Comparison of ENCODE assay signal across 11 cellular contexts in genomic region chr10:31004611-31005193, GRCh38. TPM values are rescaled to one million over a fixed set of nuclear protein-coding genes. Genes with fewer than 3 reads are reported as not detected.
DNase-seq lines count a peak whose midpoint lies in the region; FAIRE-seq and TF ChIP-seq lines count a peak whose summit lies in the region.
"Had no signal": no experiment of that assay in that cellular context is flagged by ENCODE, and none has a peak within 500 bp of the region (broad histone marks: within the 10 kb centered on the region; RNA-seq: fewer than 3 reads in every experiment).

No MANE protein-coding gene starts in this region.

- peak; percentile 76 for DNase-seq in LHCN-M2 (ENCODE audit: low read depth)
- DNase-seq in bronchial epithelial cell (ENCODE audit: low read depth), result peak; percentile 88
- peak; percentile 40 for DNase-seq in myocyte (ENCODE audit: low read depth)
- DNase-seq in occipital lobe (lab: John Stamatoyannopoulos, UW), result no peak
- no peak for DNase-seq in putamen (ENCODE audit: low spot score)
- no peak for DNase-seq in germinal center (ENCODE audit: low spot score)
- DNase-seq in NCI-H526 (lab: John Stamatoyannopoulos, UW), result no peak
- DNase-seq: activated CD8-positive, alpha-beta memory T cell treated with anti-CD3 and anti-CD28 coated beads for 24 hours; stimulated activated naive B cell treated with anti-CD40 and anti-IgM and Interleukin-4, amounts not matched to agents 10 μg/mL and 1 μg/mL and 100 μg/mL, for 72 hours had no signal

- no peaks in the 10 kb centered on the region for H3K36me3 ChIP-seq in BLaER1 treated with 17β-estradiol and CSF1 and Interleukin-3, amounts not matched to agents 10 nM and 100 nM
- no peaks in the 10 kb centered on the region for H3K36me3 ChIP-seq in bronchial epithelial cell (ENCODE audit: control insufficient read depth, insufficient read depth, low read length)

- no peak overlapping the region; a peak in 2 of 20 replicates for H3K4me3 ChIP-seq in BLaER1 treated with 17β-estradiol and CSF1 and Interleukin-3, amounts not matched to agents 10 nM and 100 nM
- H3K4me3 ChIP-seq in bronchial epithelial cell (ENCODE audit: low read depth, low read length), result no peak overlapping the region

- H3K27ac ChIP-seq in BLaER1 treated with 17β-estradiol and CSF1 and Interleukin-3, amounts not matched to agents 10 nM and 100 nM, result peak overlapping the region; percentile 6 to 76 (median 48); a peak in 20 of 22 replicates
- H3K27ac ChIP-seq: parathyroid adenoma had no signal

- no peak for FAIRE-seq in bronchial epithelial cell (lab: Jason Lieb, UNC)

- H3K9me3 ChIP-seq in BLaER1 treated with 17β-estradiol and CSF1 and Interleukin-3, amounts not matched to agents 10 nM and 100 nM (replicated peaks in 1 of 11), result peaks cover 0 to 12% (median 0%) of the 10 kb centered on the region in 11 experiments; a peak in 6 of 22 replicates

- H3K27me3 ChIP-seq in BLaER1 treated with 17β-estradiol and CSF1 and Interleukin-3, amounts not matched to agents 10 nM and 100 nM, result no peaks in the 10 kb centered on the region
- H3K27me3 ChIP-seq in bronchial epithelial cell (ENCODE audit: control insufficient read depth, insufficient read depth, low read length), result no peaks in the 10 kb centered on the region

- peak overlapping the region; percentile 28 to 77 (median 56) for H3K4me2 ChIP-seq in BLaER1 treated with 17β-estradiol and CSF1 and Interleukin-3, amounts not matched to agents 10 nM and 100 nM

- peaks cover 11 to 86% (median 27%) of the 10 kb centered on the region in 10 experiments for H3K4me1 ChIP-seq in BLaER1 treated with 17β-estradiol and CSF1 and Interleukin-3, amounts not matched to agents 10 nM and 100 nM
- H3K4me1 ChIP-seq: parathyroid adenoma had no signal

- no peak for TF ChIP-seq CTCF in bronchial epithelial cell (IDR thresholded peaks at IDR 0.05; ENCODE audit: insufficient read depth, low read length, severe bottlenecking)

- H3K9ac ChIP-seq in BLaER1 treated with 17β-estradiol and CSF1 and Interleukin-3, amounts not matched to agents 10 nM and 100 nM, result peak overlapping the region in 2 of 11 experiments; percentile 2 to 45; a peak in 2 of 22 replicates
- H3K9ac ChIP-seq: parathyroid adenoma had no signal

- H4K20me1 ChIP-seq in BLaER1 treated with 17β-estradiol and CSF1 and Interleukin-3, amounts not matched to agents 10 nM and 100 nM, result no peaks in the 10 kb centered on the region

RNA-seq across cellular contexts. Expression of gene ZNF438, which starts 27.0 kb away (rescaled TPM):
- total RNA-seq in LHCN-M2 (2014; rRNA removed) (5.1 and 5.3 TPM in 2 replicates), bronchial epithelial cell (0.79 and 1.7 TPM in 2 replicates), myocyte (11.3 and 15.0 TPM in 2 replicates), occipital lobe (3.9 TPM)
- 3.1 TPM for polyA plus RNA-seq in LHCN-M2 (2012)
- 5.0 TPM for polyA plus RNA-seq in myocyte (2012)

Comparison
In these comparisons a context has a peak if more than half of its experiments do, and no peak if none do; other contexts are left out.
1. DNase-seq: peak in LHCN-M2 (single experiment), bronchial epithelial cell (single experiment) and myocyte (single experiment); none in occipital lobe (single experiment), putamen (single experiment), germinal center (single experiment) and NCI-H526 (0 of 2).